In the genomic region with DNA sequence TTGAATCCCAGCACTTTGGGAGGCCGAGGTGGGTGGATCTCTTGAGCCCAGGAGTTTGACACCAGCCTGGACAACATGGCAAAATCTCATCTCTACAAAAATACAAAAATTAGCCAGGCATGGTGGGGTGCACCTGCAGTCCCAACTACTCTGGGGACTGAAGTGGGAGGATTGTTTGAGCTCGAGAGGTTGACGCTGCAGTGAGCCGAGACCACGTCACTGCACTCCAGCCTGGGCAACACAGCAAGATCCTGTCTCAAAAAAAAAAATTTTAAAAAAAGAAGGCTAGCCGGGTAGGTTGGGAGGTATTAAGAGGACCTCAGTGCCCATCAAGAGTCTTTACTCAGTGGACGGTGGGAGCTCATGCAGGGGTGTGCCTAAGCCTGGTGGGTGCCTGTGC, we compare ENCODE assay signal across 39 cellular contexts. TPM values are rescaled to one million over a fixed set of nuclear protein-coding genes. Genes with fewer than 3 reads are reported as not detected.
"Had no signal": no experiment of that assay in that cellular context is flagged by ENCODE, and none has a peak within 500 bp of the region (broad histone marks: within the 10 kb centered on the region; RNA-seq: fewer than 3 reads in every experiment).

No MANE protein-coding gene starts in this region.

- DNase-seq: activated effector memory CD4-positive, alpha-beta T cell treated with anti-CD3 and anti-CD28 coated beads, Interleukin-2, amount 50 U/mL, for 16 hours; activated effector memory CD4-positive, alpha-beta T cell treated with Interleukin-2 at 50 U/mL for 16 hours; activated gamma-delta T cell; activated gamma-delta T cell treated with Interleukin-2 at 50 U/mL for 16 hours; activated naive CD4-positive, alpha-beta T cell; activated naive CD4-positive, alpha-beta T cell treated with anti-CD3 and anti-CD28 coated beads for 36 hours; activated naive CD4-positive, alpha-beta T cell treated with anti-CD3 and anti-CD28 coated beads, Interleukin-2, amount 10 ng/mL, durations not matched to agents 7 days and 5 days; activated naive CD4-positive, alpha-beta T cell treated with anti-CD3 and anti-CD28 coated beads, Interleukin-2, amount 50 U/mL, for 16 hours; activated naive CD4-positive, alpha-beta T cell treated with Interleukin-2 at 50 U/mL for 16 hours; activated naive CD8-positive, alpha-beta T cell treated with anti-CD3 and anti-CD28 coated beads for 36 hours; activated naive CD8-positive, alpha-beta T cell treated with anti-CD3 and anti-CD28 coated beads, Interleukin-2, amount 10 ng/mL, durations not matched to agents 7 days and 5 days; activated naive CD8-positive, alpha-beta T cell treated with anti-CD3 and anti-CD28 coated beads, Interleukin-2, amount 50 U/mL, for 24 hours; activated T-cell treated with anti-CD3 and anti-CD28 coated beads, Interleukin-2, amount 50 U/mL, for 4 hours; activated T-cell treated with anti-CD3 and anti-CD28 coated beads, Interleukin-2, amount 50 U/mL, for 48 hours; activated T-cell treated with anti-CD3 and anti-CD28 coated beads, Interleukin-2, amount 50 U/mL, for 72 hours; adrenal gland; amniotic stem cell; amygdala; anterior cingulate cortex; aorta; body of pancreas; brain microvascular endothelial cell; caudate nucleus; central memory CD4-positive, alpha-beta T cell; cerebellar nuclear complex had no signal

- H3K9me3 ChIP-seq: adrenal gland, ascending aorta, body of pancreas, breast epithelium had no signal

- H3K36me3 ChIP-seq: adrenal gland, ascending aorta, brain microvascular endothelial cell, breast epithelium, cardiac muscle cell had no signal

- H3K4me1 Mint-ChIP-seq: activated T-helper 17 cell treated with anti-CD3 and anti-CD28 coated beads, Interleukin-2, amount 50 U/mL, for 72 hours; brain had no signal

- H3K27ac ChIP-seq: adrenal gland, ascending aorta, body of pancreas, brain microvascular endothelial cell, breast epithelium, cardiac muscle cell had no signal

- H3K27ac Mint-ChIP-seq: activated naive CD4-positive, alpha-beta T cell treated with anti-CD3 and anti-CD28 coated beads for 36 hours; activated naive CD4-positive, alpha-beta T cell treated with anti-CD3 and anti-CD28 coated beads, Interleukin-2, amount 10 ng/mL, durations not matched to agents 7 days and 5 days; activated naive CD4-positive, alpha-beta T cell treated with anti-CD3 and anti-CD28 coated beads, Interleukin-2, amount 50 U/mL, for 24 hours; activated naive CD4-positive, alpha-beta T cell treated with anti-CD3 and anti-CD28 coated beads, Interleukin-2, amount 50 U/mL, for 72 hours; activated naive CD8-positive, alpha-beta T cell; activated naive CD8-positive, alpha-beta T cell treated with anti-CD3 and anti-CD28 coated beads for 36 hours; activated naive CD8-positive, alpha-beta T cell treated with anti-CD3 and anti-CD28 coated beads, Interleukin-2, amount 10 ng/mL, durations not matched to agents 7 days and 5 days; activated naive CD8-positive, alpha-beta T cell treated with anti-CD3 and anti-CD28 coated beads, Interleukin-2, amount 50 U/mL, for 24 hours; activated T-cell treated with anti-CD3 and anti-CD28 coated beads, Interleukin-2, amount 50 U/mL, for 72 hours; activated T-helper 1 cell treated with anti-CD3 and anti-CD28 coated beads, Interleukin-12 subunit alpha, Interleukin-12 subunit beta, Interleukin-2, Interleukin-4 antibody, amounts not matched to agents 30 ng/mL and 10 ng/mL and 1 ng/mL, durations not matched to agents 14 hours and 24 hours and 36 hours; activated T-helper 17 cell treated with anti-CD3 and anti-CD28 coated beads, Interleukin-2, amount 50 U/mL, for 72 hours; activated T-helper 2 cell treated with anti-CD3 and anti-CD28 coated beads, Interferon-gamma antibody, Interleukin-2, Interleukin-4, amounts not matched to agents 10 μg/mL and 5 μg/mL and 100 μg/mL, durations not matched to agents 14 hours and 24 hours and 36 hours had no signal

- FAIRE-seq: astrocyte, bronchial epithelial cell, colon had no signal

- H3K4me3 Mint-ChIP-seq: activated naive CD4-positive, alpha-beta T cell treated with anti-CD3 and anti-CD28 coated beads for 36 hours; activated naive CD4-positive, alpha-beta T cell treated with anti-CD3 and anti-CD28 coated beads, Interleukin-2, amount 10 ng/mL, durations not matched to agents 7 days and 5 days; activated naive CD4-positive, alpha-beta T cell treated with anti-CD3 and anti-CD28 coated beads, Interleukin-2, amount 50 U/mL, for 24 hours; activated naive CD8-positive, alpha-beta T cell; activated naive CD8-positive, alpha-beta T cell treated with anti-CD3 and anti-CD28 coated beads for 36 hours; activated naive CD8-positive, alpha-beta T cell treated with anti-CD3 and anti-CD28 coated beads, Interleukin-2, amount 10 ng/mL, durations not matched to agents 7 days and 5 days; activated naive CD8-positive, alpha-beta T cell treated with anti-CD3 and anti-CD28 coated beads, Interleukin-2, amount 50 U/mL, for 24 hours; activated T-cell treated with anti-CD3 and anti-CD28 coated beads, Interleukin-2, amount 50 U/mL, for 4 hours; activated T-cell treated with anti-CD3 and anti-CD28 coated beads, Interleukin-2, amount 50 U/mL, for 72 hours; activated T-helper 1 cell treated with anti-CD3 and anti-CD28 coated beads, Interleukin-12 subunit alpha, Interleukin-12 subunit beta, Interleukin-2, Interleukin-4 antibody, amounts not matched to agents 30 ng/mL and 10 ng/mL and 1 ng/mL, durations not matched to agents 14 hours and 24 hours and 36 hours; activated T-helper 17 cell treated with anti-CD3 and anti-CD28 coated beads, Interleukin-2, amount 50 U/mL, for 72 hours; brain; central memory CD8-positive, alpha-beta T cell had no signal

- H3K9me3 Mint-ChIP-seq: activated naive CD4-positive, alpha-beta T cell treated with anti-CD3 and anti-CD28 coated beads for 36 hours; activated naive CD4-positive, alpha-beta T cell treated with anti-CD3 and anti-CD28 coated beads, Interleukin-2, amount 10 ng/mL, durations not matched to agents 7 days and 5 days; activated naive CD4-positive, alpha-beta T cell treated with anti-CD3 and anti-CD28 coated beads, Interleukin-2, amount 50 U/mL, for 24 hours; activated naive CD4-positive, alpha-beta T cell treated with anti-CD3 and anti-CD28 coated beads, Interleukin-2, amount 50 U/mL, for 72 hours; activated naive CD8-positive, alpha-beta T cell treated with anti-CD3 and anti-CD28 coated beads for 36 hours; activated naive CD8-positive, alpha-beta T cell treated with anti-CD3 and anti-CD28 coated beads, Interleukin-2, amount 10 ng/mL, durations not matched to agents 7 days and 5 days; activated naive CD8-positive, alpha-beta T cell treated with anti-CD3 and anti-CD28 coated beads, Interleukin-2, amount 50 U/mL, for 24 hours; activated T-cell treated with anti-CD3 and anti-CD28 coated beads, Interleukin-2, amount 50 U/mL, for 4 hours; activated T-cell treated with anti-CD3 and anti-CD28 coated beads, Interleukin-2, amount 50 U/mL, for 72 hours; activated T-helper 1 cell treated with anti-CD3 and anti-CD28 coated beads, Interleukin-12 subunit alpha, Interleukin-12 subunit beta, Interleukin-2, Interleukin-4 antibody, amounts not matched to agents 30 ng/mL and 10 ng/mL and 1 ng/mL, durations not matched to agents 14 hours and 24 hours and 36 hours; activated T-helper 17 cell treated with anti-CD3 and anti-CD28 coated beads, Interleukin-2, amount 50 U/mL, for 72 hours; activated T-helper 2 cell treated with anti-CD3 and anti-CD28 coated beads, Interferon-gamma antibody, Interleukin-2, Interleukin-4, amounts not matched to agents 10 μg/mL and 5 μg/mL and 100 μg/mL, durations not matched to agents 14 hours and 24 hours and 36 hours; central memory CD8-positive, alpha-beta T cell had no signal

- H3K4me3 ChIP-seq: adrenal gland, ascending aorta, body of pancreas, breast epithelium, cardiac muscle cell had no signal

- H3K36me3 Mint-ChIP-seq: activated naive CD4-positive, alpha-beta T cell treated with anti-CD3 and anti-CD28 coated beads, Interleukin-2, amount 10 ng/mL, durations not matched to agents 7 days and 5 days; activated naive CD4-positive, alpha-beta T cell treated with anti-CD3 and anti-CD28 coated beads, Interleukin-2, amount 50 U/mL, for 72 hours; activated naive CD8-positive, alpha-beta T cell; activated naive CD8-positive, alpha-beta T cell treated with anti-CD3 and anti-CD28 coated beads for 36 hours; activated naive CD8-positive, alpha-beta T cell treated with anti-CD3 and anti-CD28 coated beads, Interleukin-2, amount 10 ng/mL, durations not matched to agents 7 days and 5 days; brain had no signal

- ATAC-seq: activated naive CD4-positive, alpha-beta T cell treated with anti-CD3 and anti-CD28 coated beads, Interleukin-2, amount 50 U/mL, for 72 hours; activated naive CD8-positive, alpha-beta T cell treated with anti-CD3 and anti-CD28 coated beads, Interleukin-2, amount 50 U/mL, for 24 hours; activated T-cell treated with anti-CD3 and anti-CD28 coated beads, Interleukin-2, amount 50 U/mL, for 4 hours; activated T-cell treated with anti-CD3 and anti-CD28 coated beads, Interleukin-2, amount 50 U/mL, for 72 hours; activated T-helper 17 cell treated with anti-CD3 and anti-CD28 coated beads, Interleukin-2, amount 50 U/mL, for 72 hours; body of pancreas had no signal

RNA-seq across cellular contexts. Expression of a gene that starts 3.8 kb away (rescaled TPM):
- total RNA-seq: ascending aorta, cardiac muscle cell had no signal
- polyA plus RNA-seq: cardiac muscle cell had no signal
